ENCODE assay signal across 22 cellular contexts in the genomic region with DNA sequence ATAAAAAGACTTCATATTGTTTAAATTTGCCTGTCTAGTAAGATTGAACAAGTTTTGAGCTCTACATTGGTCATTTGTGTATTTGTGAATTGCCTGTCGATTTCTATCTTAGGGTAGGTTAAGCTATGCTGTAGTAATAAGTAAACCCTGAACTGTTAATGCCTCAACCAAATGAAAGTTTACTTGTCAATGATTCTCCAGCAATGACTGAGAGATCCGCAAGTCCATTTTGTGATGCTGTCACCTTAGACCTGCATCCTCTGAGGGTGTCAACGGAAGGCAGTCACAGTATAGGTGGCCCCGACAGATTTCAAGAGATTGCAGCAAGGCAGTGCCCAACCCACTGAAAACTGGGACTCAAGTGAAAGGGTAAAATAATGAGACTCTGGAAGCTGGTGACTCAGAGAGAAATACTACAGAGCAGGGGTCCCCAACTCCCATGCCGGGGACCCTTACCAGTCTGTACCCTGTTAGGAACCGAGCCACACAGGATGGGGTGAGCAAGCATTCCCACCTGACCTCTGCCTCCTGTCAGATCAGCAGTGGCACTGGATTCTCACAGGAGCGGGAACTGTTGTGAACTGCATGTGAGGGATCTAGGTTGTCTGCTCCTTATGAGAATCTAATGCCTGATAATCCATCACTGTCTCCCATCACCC.
"Had no signal": no experiment of that assay in that cellular context is flagged by ENCODE, and none has a peak within 500 bp of the region (broad histone marks: within the 10 kb centered on the region; RNA-seq: fewer than 3 reads in every experiment).

No MANE protein-coding gene starts in this region.

- H3K9me3 ChIP-seq: left lung, psoas muscle, tibial artery had no signal

- ATAC-seq: activated T-helper 17 cell treated with anti-CD3 and anti-CD28 coated beads, Interleukin-2, amount 50 U/mL, for 72 hours; left lung; psoas muscle had no signal

- FAIRE-seq: astrocyte, kidney had no signal

- DNase-seq: activated CD4-positive, alpha-beta T cell treated with anti-CD3 and anti-CD28 coated beads for 1 hour; activated CD4-positive, alpha-beta T cell treated with anti-CD3 and anti-CD28 coated beads, Interleukin-2, amount 50 U/mL, for 1 hour; activated naive CD4-positive, alpha-beta T cell treated with Interleukin-2 at 50 U/mL for 16 hours; activated naive CD8-positive, alpha-beta T cell treated with anti-CD3 and anti-CD28 coated beads for 36 hours; activated T-cell treated with anti-CD3 and anti-CD28 coated beads, Interleukin-2, amount 50 U/mL, for 24 hours; central memory CD4-positive, alpha-beta T cell; dermis blood vessel endothelial cell; effector CD8-positive, alpha-beta T cell; erythroblast; kidney; left lung; naive B cell; psoas muscle; right cardiac atrium; stimulated activated CD4-positive, alpha-beta T cell treated with anti-CD3 and anti-CD28 coated beads, Interleukin-12 subunit alpha, Interleukin-12 subunit beta, amount 100 ng/mL, for 4 hours; stimulated activated CD4-positive, alpha-beta T cell treated with anti-CD3 and anti-CD28 coated beads, Interleukin-4, amount 100 ng/mL, for 4 hours; substantia nigra; tibial artery had no signal

- H3K27ac ChIP-seq: left lung, psoas muscle, tibial artery, VCaP had no signal

- H3K4me1 ChIP-seq: left lung, psoas muscle, tibial artery had no signal

- H3K36me3 ChIP-seq: left lung, tibial artery had no signal

- H3K4me3 ChIP-seq: left lung, lung, psoas muscle, tibial artery had no signal

- H3K27me3 ChIP-seq: left lung, tibial artery had no signal
